In genomic region chr2:130182826-130183499, GRCh38 we compare ENCODE assay signal across 8 cellular contexts. TPM values are rescaled to one million over a fixed set of nuclear protein-coding genes. Genes with fewer than 3 reads are reported as not detected.
A peak's percentile ranks its signal among the peaks of the same experiment; 100 is the strongest.
DNase-seq lines count a peak whose midpoint lies in the region; ATAC-seq, FAIRE-seq and TF ChIP-seq lines count a peak whose summit lies in the region.
"Not testable (repeated sequence)": the region's sequence is repeated elsewhere in the genome, so short reads cannot be mapped to it uniquely, and the experiment has no call there.
"Had no signal": no experiment of that assay in that cellular context is flagged by ENCODE, and none has a peak within 500 bp of the region (broad histone marks: within the 10 kb centered on the region; RNA-seq: fewer than 3 reads in every experiment).

No MANE protein-coding gene starts in this region.

- peaks cover 65% of the 10 kb centered on the region for H3K36me3 Mint-ChIP-seq in activated T-cell treated with anti-CD3 and anti-CD28 coated beads, Interleukin-2, amount 50 U/mL, for 24 hours (ENCODE audit: low read depth)

- not testable (repeated sequence) for TF ChIP-seq POLR2A in GM18505 (IDR thresholded peaks at IDR 0.05; ENCODE audit: borderline replicate concordance, extremely low read depth, insufficient read depth, insufficient read length)

- H3K9ac ChIP-seq in OCI-LY3 (ENCODE audit: low read length) (peak overlapping the region; percentile 94), keratinocyte (ENCODE audit: control insufficient read depth, extremely low read depth, insufficient read depth, low read length) (peak overlapping the region; percentile 84), parathyroid adenoma (peak overlapping the region; percentile 28)

- peak overlapping the region; percentile 84 for H3K4me3 Mint-ChIP-seq in activated T-cell treated with anti-CD3 and anti-CD28 coated beads, Interleukin-2, amount 50 U/mL, for 24 hours

- H3K4me1 Mint-ChIP-seq in activated T-cell treated with anti-CD3 and anti-CD28 coated beads, Interleukin-2, amount 50 U/mL, for 24 hours (ENCODE audit: low read depth): peaks cover 28% of the 10 kb centered on the region

- not testable (repeated sequence) for H3K27me3 ChIP-seq in OCI-LY3 (ENCODE audit: low read depth, low read length); dorsolateral prefrontal cortex; keratinocyte (ENCODE audit: control insufficient read depth, extremely low read depth, insufficient read depth, low read length); parathyroid adenoma (ENCODE audit: control insufficient read depth, insufficient read depth, low read length)

- H3K4me1 ChIP-seq in OCI-LY3 (ENCODE audit: low read length): not testable (repeated sequence)
- peaks cover 12% of the 10 kb centered on the region for H3K4me1 ChIP-seq in keratinocyte (ENCODE audit: control insufficient read depth, extremely low read depth, insufficient read depth, low read length)
- H3K4me1 ChIP-seq in parathyroid adenoma: peaks cover 25% of the 10 kb centered on the region

- not testable (repeated sequence) for H3K36me3 ChIP-seq in OCI-LY3 (replicated peaks; ENCODE audit: low read depth, low read length); parathyroid adenoma (ENCODE audit: control insufficient read depth, insufficient read depth, low read length)
- peaks cover 0 to 12% of the 10 kb centered on the region in 2 experiments for H3K36me3 ChIP-seq in keratinocyte (ENCODE audit: control insufficient read depth in 2 of 2, extremely low read depth in 1 of 2, insufficient read depth in 2 of 2, low read length in 2 of 2)

- H3K9me1 ChIP-seq in keratinocyte (ENCODE audit: control insufficient read depth, extremely low read depth, insufficient read depth, low read length): not testable (repeated sequence)

- intact Hi-C loops in dorsolateral prefrontal cortex (cut with DNase I): loop anchor here in 1 of 2 donors (5.0 kb wide), 3 partner anchors 159 to 306 kb away; partner anchors contain the start of gene IMP4

- not testable (repeated sequence) for H2AFZ ChIP-seq in OCI-LY3 (ENCODE audit: low read depth, low read length); keratinocyte (ENCODE audit: control insufficient read depth, low read length)
- peak overlapping the region; percentile 54 for H2AFZ ChIP-seq in parathyroid adenoma

- H3K79me2 ChIP-seq in OCI-LY3 (ENCODE audit: low read length): peaks cover 69% of the 10 kb centered on the region
- H3K79me2 ChIP-seq in keratinocyte (ENCODE audit: control insufficient read depth, insufficient read depth, low read length): peaks cover 63% of the 10 kb centered on the region
- peaks cover 37% of the 10 kb centered on the region for H3K79me2 ChIP-seq in parathyroid adenoma

- not testable (repeated sequence) for FAIRE-seq in keratinocyte (lab: Jason Lieb, UNC)

- H3K4me2 ChIP-seq in OCI-LY3 (ENCODE audit: low read length): peak overlapping the region; percentile 99
- peak overlapping the region; percentile 85 for H3K4me2 ChIP-seq in keratinocyte (ENCODE audit: control insufficient read depth, extremely low read depth, insufficient read depth, low read depth, low read length)
- H3K4me2 ChIP-seq in parathyroid adenoma (ENCODE audit: low read length): peak overlapping the region; percentile 65

- not testable (repeated sequence) for H3K27me3 Mint-ChIP-seq in activated T-cell treated with anti-CD3 and anti-CD28 coated beads, Interleukin-2, amount 50 U/mL, for 24 hours

- H3K27ac ChIP-seq in OCI-LY3 (ENCODE audit: low read length): peak overlapping the region; percentile 46
- peak overlapping the region in 52 of 59 donors; percentile 12 to 99 (median 74) for H3K27ac ChIP-seq in dorsolateral prefrontal cortex
- peak overlapping the region; percentile 66 for H3K27ac ChIP-seq in keratinocyte (ENCODE audit: control insufficient read depth, insufficient read depth, low read length)
- peak overlapping the region; percentile 92 for H3K27ac ChIP-seq in parathyroid adenoma

- dilution Hi-C loops in keratinocyte (cut with MboI; ENCODE audit: extremely low pct_ligation_motif_present, low sequenced_read_pairs): not testable (repeated sequence)

- H3K4me3 ChIP-seq in OCI-LY3 (ENCODE audit: low read length) (peak overlapping the region; percentile 100), dorsolateral prefrontal cortex (peak overlapping the region; percentile 15 to 100 (median 94)), keratinocyte (ENCODE audit: control insufficient read depth in 2 of 3, extremely low read depth in 1 of 3, insufficient read depth in 2 of 3, low read depth in 1 of 3, low read length in 3 of 3) (peak overlapping the region; percentile 69 to 99 (median 74)), parathyroid adenoma (ENCODE audit: low read depth, low read length) (peak overlapping the region; percentile 47)

- H4K20me1 ChIP-seq in OCI-LY3 (ENCODE audit: insufficient read depth, low read length); keratinocyte (ENCODE audit: control insufficient read depth, extremely low read depth, insufficient read depth, low read length): not testable (repeated sequence)

- H3K9me3 Mint-ChIP-seq in activated T-cell treated with anti-CD3 and anti-CD28 coated beads, Interleukin-2, amount 50 U/mL, for 24 hours: not testable (repeated sequence)

- peak; percentile 18 for ATAC-seq in GM18505 (IDR thresholded peaks at IDR 0.05; ENCODE audit: unreplicated experiment)
- ATAC-seq in HG02943 (IDR thresholded peaks at IDR 0.05; ENCODE audit: low read depth, unreplicated experiment): peak; percentile 9

- TF ChIP-seq CTCF in OCI-LY3 (IDR thresholded peaks at IDR 0.05; ENCODE audit: low read depth, low read length); dorsolateral prefrontal cortex (IDR thresholded peaks at IDR 0.05 in 54 of 56, conservative IDR thresholded peaks at IDR 0.05 in 2 of 56; ENCODE audit: low read depth in 1 of 56, partially characterized antibody in 56 of 56); keratinocyte (optimal IDR thresholded peaks at IDR 0.05 in 1 of 3, IDR thresholded peaks at IDR 0.05 in 1 of 3, conservative IDR thresholded peaks at IDR 0.05 in 1 of 3; ENCODE audit: extremely low read depth in 1 of 3, insufficient read depth in 2 of 3, low read length in 3 of 3); parathyroid adenoma (IDR thresholded peaks at IDR 0.05): not testable (repeated sequence)

- not testable (repeated sequence) for H3K9me3 ChIP-seq in OCI-LY3 (ENCODE audit: insufficient read depth, low read length); keratinocyte (ENCODE audit: control insufficient read depth, low read depth, low read length); parathyroid adenoma (ENCODE audit: control insufficient read depth, low read length)

- peak overlapping the region; percentile 89 for H3K27ac Mint-ChIP-seq in activated T-cell treated with anti-CD3 and anti-CD28 coated beads, Interleukin-2, amount 50 U/mL, for 24 hours

- peak; percentile 56 for DNase-seq in activated T-cell treated with anti-CD3 and anti-CD28 coated beads, Interleukin-2, amount 50 U/mL, for 24 hours
- DNase-seq in dorsolateral prefrontal cortex; keratinocyte (ENCODE audit: low read depth, low spot score): not testable (repeated sequence)

RNA-seq across cellular contexts. Expression of gene MZT2B, which starts 0.9 kb away (rescaled TPM):
- total RNA-seq in dorsolateral prefrontal cortex: 100 to 1,000 TPM; 206 to 389 (median 279) TPM
- 89.6 to 229 TPM (median 133 TPM) in 3 replicates for polyA plus RNA-seq in keratinocyte
- 19.9 TPM for polyA plus RNA-seq in keratinocyte (2011; ENCODE audit: low read depth)
- polyA plus RNA-seq in keratinocyte (2011; cell fraction: cytosol; rRNA removed): 42.7 and 136 TPM in 2 replicates
- polyA plus RNA-seq in keratinocyte (2011; cell fraction: nucleus; rRNA removed): 18.9 and 26.9 TPM in 2 replicates
- polyA plus RNA-seq in keratinocyte (2012; ENCODE audit: low replicate concordance): 118 and 312 TPM in 2 replicates
- 5.5 to 10.0 TPM (median 9.4 TPM) in 3 replicates for polyA minus RNA-seq in keratinocyte
- 257 TPM for polyA minus RNA-seq in keratinocyte (2011; cell fraction: cytosol; rRNA and poly(A)+ RNA removed)
- 10.9 and 24.6 TPM in 2 replicates for polyA minus RNA-seq in keratinocyte (2011; cell fraction: nucleus; rRNA and poly(A)+ RNA removed)

RNA-seq across cellular contexts. Expression of gene SMPD4, which starts 1.6 kb away (rescaled TPM):
- total RNA-seq in dorsolateral prefrontal cortex: 10 to 100 TPM; 34.2 to 73.8 (median 51.8) TPM
- polyA plus RNA-seq in keratinocyte: 19.0 to 44.9 TPM (median 23.8 TPM) in 3 replicates
- polyA plus RNA-seq in keratinocyte (2011; ENCODE audit: low read depth): 15.0 TPM
- 20.7 and 26.4 TPM in 2 replicates for polyA plus RNA-seq in keratinocyte (2011; cell fraction: cytosol; rRNA removed)
- 58.7 and 74.5 TPM in 2 replicates for polyA plus RNA-seq in keratinocyte (2011; cell fraction: nucleus; rRNA removed)
- polyA plus RNA-seq in keratinocyte (2012; ENCODE audit: low replicate concordance): 23.1 and 41.5 TPM in 2 replicates
- polyA minus RNA-seq in keratinocyte: 19.8 to 111 TPM (median 30.7 TPM) in 3 replicates
- polyA minus RNA-seq in keratinocyte (2011; cell fraction: cytosol; rRNA and poly(A)+ RNA removed): 46.6 TPM
- polyA minus RNA-seq in keratinocyte (2011; cell fraction: nucleus; rRNA and poly(A)+ RNA removed): 42.9 and 47.2 TPM in 2 replicates

RNA-seq across cellular contexts. Expression of gene TUBA3E, which starts 15.3 kb away (rescaled TPM):
- under 1 TPM in 3 of 120 experiments, not detected in 117; 0.38 to 0.42 (median 0.41) TPM for total RNA-seq in dorsolateral prefrontal cortex
- polyA plus RNA-seq in keratinocyte: not detected in 3 replicates
- not detected for polyA plus RNA-seq in keratinocyte (2011; ENCODE audit: low read depth)
- polyA plus RNA-seq in keratinocyte (2011; cell fraction: cytosol; rRNA removed): not detected in 2 replicates
- not detected in 2 replicates for polyA plus RNA-seq in keratinocyte (2011; cell fraction: nucleus; rRNA removed)
- not detected in 2 replicates for polyA plus RNA-seq in keratinocyte (2012; ENCODE audit: low replicate concordance)
- polyA minus RNA-seq in keratinocyte: not detected in 3 replicates
- not detected for polyA minus RNA-seq in keratinocyte (2011; cell fraction: cytosol; rRNA and poly(A)+ RNA removed)
- not detected in 2 replicates for polyA minus RNA-seq in keratinocyte (2011; cell fraction: nucleus; rRNA and poly(A)+ RNA removed)
- total RNA-seq: frontal cortex had no signal

RNA-seq across cellular contexts. Expression of gene CCDC74B, which starts 38.1 kb away (rescaled TPM):
- total RNA-seq in dorsolateral prefrontal cortex: 10 to 100 TPM in 10 of 120 experiments, 1 to 10 TPM in 110; 2.8 to 12.7 (median 6.1) TPM
- 0.46 to 0.60 TPM (median 0.52 TPM) in 3 replicates for polyA plus RNA-seq in keratinocyte
- not detected for polyA plus RNA-seq in keratinocyte (2011; ENCODE audit: low read depth)
- 0.13 and 0.21 TPM in 2 replicates for polyA plus RNA-seq in keratinocyte (2011; cell fraction: cytosol; rRNA removed)
- 1.0 and 1.2 TPM in 2 replicates for polyA plus RNA-seq in keratinocyte (2011; cell fraction: nucleus; rRNA removed)
- polyA plus RNA-seq in keratinocyte (2012; ENCODE audit: low replicate concordance): 0.07 and 0.46 TPM in 2 replicates
- 0.13 TPM in 1 of 3 replicates, not detected in the others for polyA minus RNA-seq in keratinocyte
- not detected for polyA minus RNA-seq in keratinocyte (2011; cell fraction: cytosol; rRNA and poly(A)+ RNA removed)
- 0.32 TPM in 1 of 2 replicates, not detected in the other for polyA minus RNA-seq in keratinocyte (2011; cell fraction: nucleus; rRNA and poly(A)+ RNA removed)

RNA-seq across cellular contexts. Expression of gene POTEF, which starts 53.9 kb away (rescaled TPM):
- 1 to 10 TPM in 1 of 120 experiments, under 1 TPM in 11, not detected in 108; 0.28 to 1.6 (median 0.42) TPM for total RNA-seq in dorsolateral prefrontal cortex
- not detected in 3 replicates for polyA plus RNA-seq in keratinocyte
- polyA plus RNA-seq in keratinocyte (2011; ENCODE audit: low read depth): 0.06 TPM
- not detected in 2 replicates for polyA plus RNA-seq in keratinocyte (2011; cell fraction: cytosol; rRNA removed)
- not detected in 2 replicates for polyA plus RNA-seq in keratinocyte (2011; cell fraction: nucleus; rRNA removed)
- polyA plus RNA-seq in keratinocyte (2012; ENCODE audit: low replicate concordance): not detected in 2 replicates
- polyA minus RNA-seq in keratinocyte: 0.10 TPM in 1 of 3 replicates, not detected in the others
- polyA minus RNA-seq in keratinocyte (2011; cell fraction: cytosol; rRNA and poly(A)+ RNA removed): not detected
- polyA minus RNA-seq in keratinocyte (2011; cell fraction: nucleus; rRNA and poly(A)+ RNA removed): not detected in 2 replicates
- total RNA-seq: frontal cortex had no signal

Comparison
In these comparisons a context has a peak if more than half of its experiments do, and no peak if none do; other contexts are left out.
1. H3K4me3 ChIP-seq: peak in every context shown above with its lines; median percentile 100 in OCI-LY3; 94 in dorsolateral prefrontal cortex; 74 in keratinocyte; 47 in parathyroid adenoma.
2. H3K9ac ChIP-seq: peak in every context shown above with its lines; median percentile 94 in OCI-LY3; 84 in keratinocyte; 28 in parathyroid adenoma.